ENCODE assay signal across 8 cellular contexts in the genomic region with DNA sequence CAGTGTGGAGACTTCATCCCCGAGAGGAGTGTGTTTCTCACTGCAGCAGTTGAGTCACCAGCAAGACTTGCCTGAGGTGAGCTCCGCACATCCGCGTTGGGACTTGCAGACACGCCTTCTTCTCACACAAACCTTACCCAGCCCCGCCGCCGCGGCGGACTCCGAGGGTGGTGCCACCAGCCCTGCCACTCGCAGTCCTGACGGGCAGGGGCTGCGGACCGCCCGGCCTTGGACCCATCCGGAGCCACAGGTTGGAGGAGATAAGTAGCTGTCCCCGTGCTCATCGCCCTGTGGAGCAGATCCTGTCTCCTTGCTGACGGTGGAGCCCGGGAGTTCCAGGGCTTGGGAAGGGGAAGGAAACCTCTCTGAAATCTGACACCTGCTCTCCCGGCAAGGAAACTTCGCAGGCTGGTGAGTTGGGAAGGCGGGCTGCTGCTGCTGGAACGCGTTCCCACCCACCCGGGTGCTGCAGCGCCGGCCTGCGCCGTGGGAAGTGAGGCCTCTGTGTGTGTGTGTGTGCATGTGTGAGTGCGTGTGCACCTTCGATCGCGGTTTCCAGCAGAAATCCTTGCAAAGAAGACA. TPM values are rescaled to one million over a fixed set of nuclear protein-coding genes. Genes with fewer than 3 reads are reported as not detected.
DNase-seq lines count a peak whose midpoint lies in the region; ATAC-seq and TF ChIP-seq lines count a peak whose summit lies in the region.

A gene with protein sequence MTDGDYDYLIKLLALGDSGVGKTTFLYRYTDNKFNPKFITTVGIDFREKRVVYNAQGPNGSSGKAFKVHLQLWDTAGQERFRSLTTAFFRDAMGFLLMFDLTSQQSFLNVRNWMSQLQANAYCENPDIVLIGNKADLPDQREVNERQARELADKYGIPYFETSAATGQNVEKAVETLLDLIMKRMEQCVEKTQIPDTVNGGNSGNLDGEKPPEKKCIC (plus strand): TSS at position 188 of the 582 bp plus-strand sequence. CDS start 49,109 bp downstream, outside the sequence.

- peaks cover 33% of the 10 kb centered on the region for H3K27me3 ChIP-seq in left ventricle myocardium inferior (ENCODE audit: low read depth)
- no peaks in the 10 kb centered on the region for H3K27me3 ChIP-seq in tibial nerve

- peaks cover 10% of the 10 kb centered on the region for H3K4me1 Mint-ChIP-seq in activated naive CD8-positive, alpha-beta T cell treated with anti-CD3 and anti-CD28 coated beads, Interleukin-2, amount 10 ng/mL, durations not matched to agents 7 days and 5 days

- intact Hi-C loops in left ventricle myocardium inferior (cut with micrococcal nuclease): no loop called here
- intact Hi-C loops in posterior cingulate gyrus (cut with DNase I): no loop called here

- H3K27ac ChIP-seq in left ventricle myocardium inferior (replicated peaks): no peak within 1 kb of the TSS
- peak within 1 kb of the TSS in 2 of 4 donors; percentile 15 to 20 for H3K27ac ChIP-seq in tibial nerve

- H3K4me1 ChIP-seq in left ventricle myocardium inferior (peaks cover 12% of the 10 kb centered on the region), tibial nerve (peaks cover 0 to 15% (median 0%) of the 10 kb centered on the region in 4 donors)

- 0 to 4% methylated on average over 11 to 31 of the region's 35 CpGs for WGBS in tibial nerve, 2 donors

- H3K9me3 ChIP-seq in left ventricle myocardium inferior (replicated peaks) (no peaks in the 10 kb centered on the region), tibial nerve (no peaks in the 10 kb centered on the region)

- H3K9me3 Mint-ChIP-seq in activated naive CD8-positive, alpha-beta T cell treated with anti-CD3 and anti-CD28 coated beads, Interleukin-2, amount 10 ng/mL, durations not matched to agents 7 days and 5 days: peaks cover 10% of the 10 kb centered on the region

- TF ChIP-seq CTCF in left ventricle myocardium inferior (IDR thresholded peaks at IDR 0.05; ENCODE audit: borderline replicate concordance) (no peak), tibial nerve (IDR thresholded peaks at IDR 0.05) (no peak)

- H3K27ac Mint-ChIP-seq in activated naive CD8-positive, alpha-beta T cell treated with anti-CD3 and anti-CD28 coated beads, Interleukin-2, amount 10 ng/mL, durations not matched to agents 7 days and 5 days: no peak within 1 kb of the TSS

- H3K27me3 Mint-ChIP-seq in activated naive CD8-positive, alpha-beta T cell treated with anti-CD3 and anti-CD28 coated beads, Interleukin-2, amount 10 ng/mL, durations not matched to agents 7 days and 5 days: peaks cover 55% of the 10 kb centered on the region

- peak; percentile 49 for DNase-seq in D341Med (ENCODE audit: low spot score)
- peak; percentile 56 for DNase-seq in HuH-7 (ENCODE audit: low spot score)
- peak; percentile 35 to 74 for DNase-seq in SW 1271 (lab: John Stamatoyannopoulos, UW)
- DNase-seq in activated naive CD8-positive, alpha-beta T cell treated with anti-CD3 and anti-CD28 coated beads, Interleukin-2, amount 10 ng/mL, durations not matched to agents 7 days and 5 days: peak; percentile 66
- DNase-seq in left ventricle myocardium inferior: peak; percentile 33
- peak; percentile 23 to 94 (median 51) for DNase-seq in posterior cingulate gyrus
- DNase-seq in tibial nerve (ENCODE audit: low spot score in 2 of 2): peak; percentile 11 to 17
- no peak for DNase-seq in midbrain (lab: John Stamatoyannopoulos, UW)

- ATAC-seq in activated naive CD8-positive, alpha-beta T cell treated with anti-CD3 and anti-CD28 coated beads, Interleukin-2, amount 10 ng/mL, durations not matched to agents 7 days and 5 days (ENCODE audit: low read depth): peak; percentile 98

- TF ChIP-seq EP300 in tibial nerve (IDR thresholded peaks at IDR 0.05): no peak

- H3K4me3 Mint-ChIP-seq in activated naive CD8-positive, alpha-beta T cell treated with anti-CD3 and anti-CD28 coated beads, Interleukin-2, amount 10 ng/mL, durations not matched to agents 7 days and 5 days: peak within 1 kb of the TSS; percentile 78

- POLR2A ChIA-PET in activated naive CD8-positive, alpha-beta T cell treated with anti-CD3 and anti-CD28 coated beads, Interleukin-2, amount 10 ng/mL, durations not matched to agents 7 days and 5 days (lab: Charles Lee): no interaction called here

- TF ChIP-seq POLR2A in tibial nerve (IDR thresholded peaks at IDR 0.05): no peak

- H3K36me3 Mint-ChIP-seq in activated naive CD8-positive, alpha-beta T cell treated with anti-CD3 and anti-CD28 coated beads, Interleukin-2, amount 10 ng/mL, durations not matched to agents 7 days and 5 days: no peaks in the 10 kb centered on the region

- peak within 1 kb of the TSS; percentile 62 for H3K4me3 ChIP-seq in left ventricle myocardium inferior
- peak within 1 kb of the TSS; percentile 14 to 49 (median 44) for H3K4me3 ChIP-seq in tibial nerve

- H3K36me3 ChIP-seq in left ventricle myocardium inferior (no peaks in the 10 kb centered on the region), tibial nerve (no peaks in the 10 kb centered on the region)

RNA-seq across cellular contexts. Expression of the gene that starts here (rescaled TPM):
- total RNA-seq in activated naive CD8-positive, alpha-beta T cell treated with anti-CD3 and anti-CD28 coated beads, Interleukin-2, amount 10 ng/mL, durations not matched to agents 7 days and 5 days: 1 to 10 TPM; 1.4 to 1.7 TPM
- 0.16 TPM for total RNA-seq in left ventricle myocardium inferior
- total RNA-seq in tibial nerve: under 1 TPM in 2 of 4 donors, not detected in 2; under 0.01 to 0.22 TPM

Comparison
In these comparisons a context has a peak if more than half of its experiments do, and no peak if none do; other contexts are left out.
1. Peak in DNase-seq and H3K4me3 ChIP-seq in left ventricle myocardium inferior; RNA of the gene not detected or under 1 TPM.
2. Peak in DNase-seq and H3K4me3 ChIP-seq in tibial nerve; RNA of the gene not detected or under 1 TPM.